13 cellular contexts compared by ENCODE assay signal in genomic region chr18:77072566-77072965, GRCh38.
DNase-seq lines count a peak whose midpoint lies in the region; ATAC-seq and TF ChIP-seq lines count a peak whose summit lies in the region.
"Had no signal": no experiment of that assay in that cellular context is flagged by ENCODE, and none has a peak within 500 bp of the region (broad histone marks: within the 10 kb centered on the region; RNA-seq: fewer than 3 reads in every experiment).

No MANE protein-coding gene starts in this region.

- H3K4me1 Mint-ChIP-seq in CD8-positive, alpha-beta T cell (ENCODE audit: low read depth): peaks cover 89% of the 10 kb centered on the region
- peaks cover 98 to 100% of the 10 kb centered on the region in 2 donors for H3K4me1 Mint-ChIP-seq in immature natural killer cell

- ATAC-seq in CD8-positive, alpha-beta T cell: no peak
- ATAC-seq in HG03135 (IDR thresholded peaks at IDR 0.05; ENCODE audit: unreplicated experiment): no peak
- no peak for ATAC-seq in HG03045 (IDR thresholded peaks at IDR 0.05; ENCODE audit: unreplicated experiment)
- ATAC-seq in sciatic nerve: no peak

- DNase-seq in CD8-positive, alpha-beta T cell: no peak
- DNase-seq in SJSA1 (ENCODE audit: low read depth in 1 of 2, low spot score in 2 of 2) (no peak), immature natural killer cell (no peak), smooth muscle cell (lab: John Stamatoyannopoulos, UW; ENCODE audit: unreplicated experiment) (no peak), sciatic nerve (ENCODE audit: low spot score) (no peak)
- DNase-seq: activated naive CD8-positive, alpha-beta T cell treated with anti-CD3 and anti-CD28 coated beads, Interleukin-2, amount 50 U/mL, for 24 hours; Calu3; midbrain; NCI-H1105; NCI-H748 treated with DMSO at 0.1 percent for 48 hours had no signal

- peak overlapping the region; percentile 88 for H3K27ac Mint-ChIP-seq in CD8-positive, alpha-beta T cell
- H3K27ac Mint-ChIP-seq in immature natural killer cell: peak overlapping the region; percentile 94 to 99 (median 99)

- H3K4me3 Mint-ChIP-seq in CD8-positive, alpha-beta T cell: no peak overlapping the region
- peak overlapping the region; percentile 69 to 91 (median 73) for H3K4me3 Mint-ChIP-seq in immature natural killer cell
- H3K4me3 Mint-ChIP-seq: activated naive CD8-positive, alpha-beta T cell treated with anti-CD3 and anti-CD28 coated beads, Interleukin-2, amount 50 U/mL, for 24 hours had no signal

- no peaks in the 10 kb centered on the region for H3K79me2 ChIP-seq in smooth muscle cell (ENCODE audit: low read depth)

- H3F3A ChIP-seq in smooth muscle cell (ENCODE audit: low read depth): peaks cover 11% of the 10 kb centered on the region

- no peak overlapping the region for H2AFZ ChIP-seq in smooth muscle cell (ENCODE audit: low read depth)

- peaks cover 77% of the 10 kb centered on the region for H3K4me1 ChIP-seq in CD8-positive, alpha-beta T cell (ENCODE audit: insufficient read depth, low read length)
- H3K4me1 ChIP-seq in SJSA1 (replicated peaks) (peaks cover 48% of the 10 kb centered on the region), smooth muscle cell (ENCODE audit: low read depth) (peaks cover 14% of the 10 kb centered on the region)

- 98% methylated on average over 7 of the region's 7 CpGs for WGBS in smooth muscle cell (ENCODE audit: low lambda C conversion rate)

- H4K20me1 ChIP-seq in smooth muscle cell (ENCODE audit: low read depth): no peaks in the 10 kb centered on the region

- CTCF ChIA-PET in CD8-positive, alpha-beta T cell (lab: Charles Lee): interaction anchor here (0.8 to 2.8 kb wide), 8 partner anchors 9 to 139 kb away, joined by 3 to 8 read pairs (median 3); no protein-coding TSS in a partner anchor

- no peak overlapping the region for H3K4me3 ChIP-seq in CD8-positive, alpha-beta T cell (ENCODE audit: low read depth, low read length)
- H3K4me3 ChIP-seq in SJSA1 (no peak overlapping the region), smooth muscle cell (no peak overlapping the region)
- H3K4me3 ChIP-seq: skin epidermis had no signal

- H3K27ac ChIP-seq in CD8-positive, alpha-beta T cell (ENCODE audit: low read depth, low read length): no peak overlapping the region
- H3K27ac ChIP-seq in SJSA1 (peak overlapping the region; percentile 80), smooth muscle cell (ENCODE audit: low read depth) (peak overlapping the region; percentile 62)

- peak overlapping the region; percentile 63 for H3K4me2 ChIP-seq in smooth muscle cell

- no peaks in the 10 kb centered on the region for H3K27me3 Mint-ChIP-seq in CD8-positive, alpha-beta T cell (ENCODE audit: low read depth)
- H3K27me3 Mint-ChIP-seq in immature natural killer cell (ENCODE audit: low read depth in 3 of 3): peaks cover 0 to 42% (median 40%) of the 10 kb centered on the region in 3 donors
- H3K27me3 Mint-ChIP-seq: activated naive CD8-positive, alpha-beta T cell treated with anti-CD3 and anti-CD28 coated beads, Interleukin-2, amount 50 U/mL, for 24 hours had no signal

- no peak for TF ChIP-seq CTCF in CD8-positive, alpha-beta T cell (IDR thresholded peaks at IDR 0.05)
- no peak for TF ChIP-seq CTCF in smooth muscle cell (IDR thresholded peaks at IDR 0.05; ENCODE audit: borderline replicate concordance, insufficient read depth, poor library complexity, severe bottlenecking)

- no peaks in the 10 kb centered on the region for H3K27me3 ChIP-seq in CD8-positive, alpha-beta T cell (ENCODE audit: insufficient read depth, low read length)
- H3K27me3 ChIP-seq in SJSA1 (replicated peaks): no peaks in the 10 kb centered on the region
- H3K27me3 ChIP-seq in smooth muscle cell (ENCODE audit: low read depth): no peaks in the 10 kb centered on the region

- no peak overlapping the region for H3K9ac ChIP-seq in smooth muscle cell (ENCODE audit: low read depth)

- intact Hi-C loops in CD8-positive, alpha-beta T cell (cut with DNase I, micrococcal nuclease): loop anchor here in 1 of 2 experiments (2.0 kb wide), 1 partner anchor 28 kb away; no protein-coding TSS in a partner anchor
- intact Hi-C loops in sciatic nerve (cut with DNase I): no loop called here

- no peaks in the 10 kb centered on the region for H3K9me3 ChIP-seq in CD8-positive, alpha-beta T cell (ENCODE audit: low read length)
- H3K9me3 ChIP-seq in SJSA1 (replicated peaks) (no peaks in the 10 kb centered on the region), smooth muscle cell (replicated peaks; ENCODE audit: low read depth) (no peaks in the 10 kb centered on the region)

- H3K36me3 ChIP-seq in CD8-positive, alpha-beta T cell (ENCODE audit: insufficient read depth, low read length): no peaks in the 10 kb centered on the region
- no peaks in the 10 kb centered on the region for H3K36me3 ChIP-seq in SJSA1
- no peaks in the 10 kb centered on the region for H3K36me3 ChIP-seq in smooth muscle cell (ENCODE audit: low read depth)

- H3K9me3 Mint-ChIP-seq in CD8-positive, alpha-beta T cell: no peaks in the 10 kb centered on the region
- no peaks in the 10 kb centered on the region for H3K9me3 Mint-ChIP-seq in immature natural killer cell
- H3K9me3 Mint-ChIP-seq: activated naive CD8-positive, alpha-beta T cell treated with anti-CD3 and anti-CD28 coated beads, Interleukin-2, amount 50 U/mL, for 24 hours had no signal

- H3K36me3 Mint-ChIP-seq in CD8-positive, alpha-beta T cell: peaks cover 52% of the 10 kb centered on the region
- peaks cover 8 to 38% (median 16%) of the 10 kb centered on the region in 3 donors for H3K36me3 Mint-ChIP-seq in immature natural killer cell

- POLR2A ChIA-PET in CD8-positive, alpha-beta T cell (lab: Charles Lee): interaction anchor here (0.7 to 2.7 kb wide), 6 partner anchors 10 to 51 kb away, joined by 4 to 12 read pairs (median 4); no protein-coding TSS in a partner anchor
